In the genomic region with DNA sequence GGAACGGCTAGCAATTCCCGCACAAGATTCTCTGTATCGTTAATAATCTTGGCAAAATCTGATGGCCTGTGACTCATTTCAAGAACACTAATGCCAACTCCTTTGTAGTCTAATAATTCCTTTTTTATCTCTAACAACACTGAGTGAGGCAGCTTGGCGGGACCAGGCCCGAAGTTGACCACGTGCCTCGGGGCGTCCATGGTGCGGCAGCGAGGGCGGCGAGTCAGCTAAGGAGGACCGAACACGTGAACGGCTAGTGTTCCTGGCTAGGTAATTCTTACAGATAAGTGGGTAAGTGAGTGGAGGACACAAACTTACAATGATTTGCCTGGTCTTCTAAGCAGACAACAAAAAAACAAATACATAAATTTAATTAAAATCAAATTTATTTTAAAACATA, we compare ENCODE assay signal across 9 cellular contexts. TPM values are rescaled to one million over a fixed set of nuclear protein-coding genes. Genes with fewer than 3 reads are reported as not detected.
"Had no signal": no experiment of that assay in that cellular context is flagged by ENCODE, and none has a peak within 500 bp of the region (broad histone marks: within the 10 kb centered on the region; RNA-seq: fewer than 3 reads in every experiment).

No MANE protein-coding gene starts in this region.

- ATAC-seq: GM23338, HCT116, HepG2 had no signal

- H3K9me3 Mint-ChIP-seq: GM23338, HFFc6 had no signal

- H2AFZ ChIP-seq: GM23338 had no signal

- H3K27ac ChIP-seq: HL-60 had no signal

- H3K36me3 ChIP-seq: HAP-1 had no signal

- H3K9me3 ChIP-seq: HAP-1 had no signal

- H3K4me3 ChIP-seq: GM23338, HAP-1 had no signal

- H3K4me3 Mint-ChIP-seq: GM23338, HFFc6 had no signal

- H3K27me3 Mint-ChIP-seq: IgD-negative memory B cell had no signal

- H3K4me1 ChIP-seq: HAP-1 had no signal

- H3K27ac Mint-ChIP-seq: GM23338, HFFc6, IgD-negative memory B cell had no signal

- DNase-seq: H7, HFFc6 had no signal

- H3K4me2 ChIP-seq: GM23338 had no signal

RNA-seq across cellular contexts. Expression of a gene that starts 49.3 kb away (rescaled TPM):
- total RNA-seq: H4, HepG2 had no signal
- polyA plus RNA-seq: HepG2, IgD-negative memory B cell had no signal
